ENCODE assay signal across 1 cellular context in the genomic region with DNA sequence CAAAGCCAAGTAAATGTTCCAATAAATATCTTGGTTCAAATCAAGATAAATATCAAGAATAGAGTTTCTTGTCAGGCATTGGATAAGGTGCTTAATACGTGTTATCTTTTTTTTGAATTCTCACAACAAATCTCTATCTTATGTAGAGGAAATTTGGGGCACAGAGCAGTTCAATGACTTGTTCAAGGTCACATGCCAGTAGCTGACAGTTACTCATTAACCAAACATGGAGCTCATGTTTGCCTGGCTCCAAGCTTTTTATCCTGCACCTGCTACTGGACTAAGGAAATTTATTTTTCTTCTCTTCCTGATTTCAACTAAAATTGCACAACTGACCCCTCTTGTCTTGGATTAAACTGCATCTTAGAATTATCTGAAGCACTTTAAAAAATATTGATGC.
TF ChIP-seq lines count a peak whose summit lies in the region.

No MANE protein-coding gene starts in this region.

TF ChIP-seq in HepG2, 621 proteins besides CTCF, POLR2A, EP300 and RAD21 (continued from another document and continues in another):
- TF ChIP-seq, protein P1, sequence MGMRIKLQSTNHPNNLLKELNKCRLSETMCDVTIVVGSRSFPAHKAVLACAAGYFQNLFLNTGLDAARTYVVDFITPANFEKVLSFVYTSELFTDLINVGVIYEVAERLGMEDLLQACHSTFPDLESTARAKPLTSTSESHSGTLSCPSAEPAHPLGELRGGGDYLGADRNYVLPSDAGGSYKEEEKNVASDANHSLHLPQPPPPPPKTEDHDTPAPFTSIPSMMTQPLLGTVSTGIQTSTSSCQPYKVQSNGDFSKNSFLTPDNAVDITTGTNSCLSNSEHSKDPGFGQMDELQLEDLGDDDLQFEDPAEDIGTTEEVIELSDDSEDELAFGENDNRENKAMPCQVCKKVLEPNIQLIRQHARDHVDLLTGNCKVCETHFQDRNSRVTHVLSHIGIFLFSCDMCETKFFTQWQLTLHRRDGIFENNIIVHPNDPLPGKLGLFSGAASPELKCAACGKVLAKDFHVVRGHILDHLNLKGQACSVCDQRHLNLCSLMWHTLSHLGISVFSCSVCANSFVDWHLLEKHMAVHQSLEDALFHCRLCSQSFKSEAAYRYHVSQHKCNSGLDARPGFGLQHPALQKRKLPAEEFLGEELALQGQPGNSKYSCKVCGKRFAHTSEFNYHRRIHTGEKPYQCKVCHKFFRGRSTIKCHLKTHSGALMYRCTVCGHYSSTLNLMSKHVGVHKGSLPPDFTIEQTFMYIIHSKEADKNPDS (CRISPR knock-in tag; IDR thresholded peaks at IDR 0.05), result no peak
- TF ChIP-seq, protein P2, sequence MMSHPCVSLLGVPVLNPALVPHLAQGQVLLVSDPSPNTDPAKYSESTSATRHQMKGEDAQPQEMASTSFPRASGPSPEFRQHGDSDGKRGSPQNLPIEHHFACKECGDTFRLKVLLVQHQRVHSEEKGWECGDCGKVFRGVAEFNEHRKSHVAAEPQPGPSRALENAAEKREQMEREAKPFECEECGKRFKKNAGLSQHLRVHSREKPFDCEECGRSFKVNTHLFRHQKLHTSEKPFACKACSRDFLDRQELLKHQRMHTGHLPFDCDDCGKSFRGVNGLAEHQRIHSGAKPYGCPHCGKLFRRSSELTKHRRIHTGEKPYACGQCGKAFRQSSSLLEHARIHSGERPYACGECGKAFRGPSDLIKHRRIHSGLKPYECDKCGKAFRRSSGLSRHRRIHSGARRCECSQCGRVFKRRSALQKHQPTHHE (CRISPR knock-in tag; IDR thresholded peaks at IDR 0.05; ENCODE audit: borderline replicate concordance), result no peak
- TF ChIP-seq HNRNPUL1 (IDR thresholded peaks at IDR 0.05; ENCODE audit: low read depth, low read length) (peak; percentile 85), ARNT (IDR thresholded peaks at IDR 0.05) (no peak), RXRB (CRISPR knock-in tag; IDR thresholded peaks at IDR 0.05; ENCODE audit: borderline replicate concordance) (0 out of 2 replicates have a peak, but pooled peaks have one; percentile 57), POGZ (CRISPR knock-in tag; IDR thresholded peaks at IDR 0.05) (peak; percentile 33; the same call in 1 of the 2 replicates), ATF1 (CRISPR knock-in tag; IDR thresholded peaks at IDR 0.05) (0 out of 2 replicates have a peak, but pooled peaks have one; percentile 15), ZNF256 (CRISPR knock-in tag; conservative IDR thresholded peaks at IDR 0.05) (no peak), ZNF569 (CRISPR knock-in tag; IDR thresholded peaks at IDR 0.05; ENCODE audit: borderline replicate concordance) (no peak), TBP (CRISPR knock-in tag; IDR thresholded peaks at IDR 0.05) (no peak), NR1H2 (CRISPR knock-in tag; IDR thresholded peaks at IDR 0.05; ENCODE audit: borderline replicate concordance, low read depth) (no peak), MATR3 (CRISPR knock-in tag; IDR thresholded peaks at IDR 0.05) (no peak), ZNF761 (CRISPR knock-in tag; conservative IDR thresholded peaks at IDR 0.05) (no peak), ONECUT2 (CRISPR knock-in tag; IDR thresholded peaks at IDR 0.05) (no peak), KMT2B (CRISPR knock-in tag; IDR thresholded peaks at IDR 0.05) (no peak), MIER2 (CRISPR knock-in tag; IDR thresholded peaks at IDR 0.05) (no peak), ZC3H4 (CRISPR knock-in tag; IDR thresholded peaks at IDR 0.05; ENCODE audit: borderline replicate concordance) (no peak), IKZF1 (IDR thresholded peaks at IDR 0.05) (no peak), ZFP90 (CRISPR knock-in tag; IDR thresholded peaks at IDR 0.05; ENCODE audit: borderline replicate concordance) (no peak), HNRNPLL (IDR thresholded peaks at IDR 0.05; ENCODE audit: low read depth, low read length, poor library complexity, severe bottlenecking) (no peak), SOX13 (IDR thresholded peaks at IDR 0.05) (no peak), SOX13 (CRISPR knock-in tag; conservative IDR thresholded peaks at IDR 0.05 in 1 of 2, IDR thresholded peaks at IDR 0.05 in 1 of 2) (peak in 1 of 2 experiments; percentile 40; a peak in 1 of 4 replicates), LCORL (IDR thresholded peaks at IDR 0.05) (no peak), LCORL (CRISPR knock-in tag; IDR thresholded peaks at IDR 0.05) (0 out of 2 replicates have a peak, but pooled peaks have one; percentile 17), YY1 (IDR thresholded peaks at IDR 0.05; ENCODE audit: insufficient read depth, insufficient replicate concordance, low read depth, low read length) (no peak), ZMYM4 (CRISPR knock-in tag; IDR thresholded peaks at IDR 0.05) (peak; percentile 72), ZFP36 (IDR thresholded peaks at IDR 0.05; ENCODE audit: borderline replicate concordance, low read depth, low read length, partially characterized antibody) (no peak), MAZ (IDR thresholded peaks at IDR 0.05; ENCODE audit: borderline replicate concordance, low read depth, low read length) (no peak), MAZ (CRISPR knock-in tag; IDR thresholded peaks at IDR 0.05; ENCODE audit: low read depth) (no peak), ZNF101 (CRISPR knock-in tag; IDR thresholded peaks at IDR 0.05; ENCODE audit: borderline replicate concordance, low read depth) (no peak), GATAD1 (CRISPR knock-in tag; IDR thresholded peaks at IDR 0.05) (no peak)
- TF ChIP-seq, protein P3, sequence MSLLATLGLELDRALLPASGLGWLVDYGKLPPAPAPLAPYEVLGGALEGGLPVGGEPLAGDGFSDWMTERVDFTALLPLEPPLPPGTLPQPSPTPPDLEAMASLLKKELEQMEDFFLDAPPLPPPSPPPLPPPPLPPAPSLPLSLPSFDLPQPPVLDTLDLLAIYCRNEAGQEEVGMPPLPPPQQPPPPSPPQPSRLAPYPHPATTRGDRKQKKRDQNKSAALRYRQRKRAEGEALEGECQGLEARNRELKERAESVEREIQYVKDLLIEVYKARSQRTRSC (CRISPR knock-in tag; IDR thresholded peaks at IDR 0.05; ENCODE audit: low read depth), result no peak
- TF ChIP-seq, protein P4, sequence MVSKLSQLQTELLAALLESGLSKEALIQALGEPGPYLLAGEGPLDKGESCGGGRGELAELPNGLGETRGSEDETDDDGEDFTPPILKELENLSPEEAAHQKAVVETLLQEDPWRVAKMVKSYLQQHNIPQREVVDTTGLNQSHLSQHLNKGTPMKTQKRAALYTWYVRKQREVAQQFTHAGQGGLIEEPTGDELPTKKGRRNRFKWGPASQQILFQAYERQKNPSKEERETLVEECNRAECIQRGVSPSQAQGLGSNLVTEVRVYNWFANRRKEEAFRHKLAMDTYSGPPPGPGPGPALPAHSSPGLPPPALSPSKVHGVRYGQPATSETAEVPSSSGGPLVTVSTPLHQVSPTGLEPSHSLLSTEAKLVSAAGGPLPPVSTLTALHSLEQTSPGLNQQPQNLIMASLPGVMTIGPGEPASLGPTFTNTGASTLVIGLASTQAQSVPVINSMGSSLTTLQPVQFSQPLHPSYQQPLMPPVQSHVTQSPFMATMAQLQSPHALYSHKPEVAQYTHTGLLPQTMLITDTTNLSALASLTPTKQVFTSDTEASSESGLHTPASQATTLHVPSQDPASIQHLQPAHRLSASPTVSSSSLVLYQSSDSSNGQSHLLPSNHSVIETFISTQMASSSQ (IDR thresholded peaks at IDR 0.05; ENCODE audit: low read depth), result peak; percentile 89
- TF ChIP-seq, protein P4 (CRISPR knock-in tag; IDR thresholded peaks at IDR 0.05; ENCODE audit: borderline replicate concordance), result peak; percentile 90; the same call in 1 of the 2 replicates
- TF ChIP-seq, protein P5, sequence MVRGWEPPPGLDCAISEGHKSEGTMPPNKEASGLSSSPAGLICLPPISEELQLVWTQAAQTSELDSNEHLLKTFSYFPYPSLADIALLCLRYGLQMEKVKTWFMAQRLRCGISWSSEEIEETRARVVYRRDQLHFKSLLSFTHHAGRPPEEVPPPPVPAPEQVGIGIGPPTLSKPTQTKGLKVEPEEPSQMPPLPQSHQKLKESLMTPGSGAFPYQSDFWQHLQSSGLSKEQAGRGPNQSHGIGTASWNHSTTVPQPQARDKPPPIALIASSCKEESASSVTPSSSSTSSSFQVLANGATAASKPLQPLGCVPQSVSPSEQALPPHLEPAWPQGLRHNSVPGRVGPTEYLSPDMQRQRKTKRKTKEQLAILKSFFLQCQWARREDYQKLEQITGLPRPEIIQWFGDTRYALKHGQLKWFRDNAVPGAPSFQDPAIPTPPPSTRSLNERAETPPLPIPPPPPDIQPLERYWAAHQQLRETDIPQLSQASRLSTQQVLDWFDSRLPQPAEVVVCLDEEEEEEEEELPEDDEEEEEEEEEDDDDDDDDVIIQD (CRISPR knock-in tag; IDR thresholded peaks at IDR 0.05; ENCODE audit: low read depth), result peak; percentile 18; the same call in 1 of the 2 replicates
- TF ChIP-seq, protein P6, sequence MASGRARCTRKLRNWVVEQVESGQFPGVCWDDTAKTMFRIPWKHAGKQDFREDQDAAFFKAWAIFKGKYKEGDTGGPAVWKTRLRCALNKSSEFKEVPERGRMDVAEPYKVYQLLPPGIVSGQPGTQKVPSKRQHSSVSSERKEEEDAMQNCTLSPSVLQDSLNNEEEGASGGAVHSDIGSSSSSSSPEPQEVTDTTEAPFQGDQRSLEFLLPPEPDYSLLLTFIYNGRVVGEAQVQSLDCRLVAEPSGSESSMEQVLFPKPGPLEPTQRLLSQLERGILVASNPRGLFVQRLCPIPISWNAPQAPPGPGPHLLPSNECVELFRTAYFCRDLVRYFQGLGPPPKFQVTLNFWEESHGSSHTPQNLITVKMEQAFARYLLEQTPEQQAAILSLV (CRISPR knock-in tag; IDR thresholded peaks at IDR 0.05; ENCODE audit: borderline replicate concordance), result no peak
- TF ChIP-seq, protein P7, sequence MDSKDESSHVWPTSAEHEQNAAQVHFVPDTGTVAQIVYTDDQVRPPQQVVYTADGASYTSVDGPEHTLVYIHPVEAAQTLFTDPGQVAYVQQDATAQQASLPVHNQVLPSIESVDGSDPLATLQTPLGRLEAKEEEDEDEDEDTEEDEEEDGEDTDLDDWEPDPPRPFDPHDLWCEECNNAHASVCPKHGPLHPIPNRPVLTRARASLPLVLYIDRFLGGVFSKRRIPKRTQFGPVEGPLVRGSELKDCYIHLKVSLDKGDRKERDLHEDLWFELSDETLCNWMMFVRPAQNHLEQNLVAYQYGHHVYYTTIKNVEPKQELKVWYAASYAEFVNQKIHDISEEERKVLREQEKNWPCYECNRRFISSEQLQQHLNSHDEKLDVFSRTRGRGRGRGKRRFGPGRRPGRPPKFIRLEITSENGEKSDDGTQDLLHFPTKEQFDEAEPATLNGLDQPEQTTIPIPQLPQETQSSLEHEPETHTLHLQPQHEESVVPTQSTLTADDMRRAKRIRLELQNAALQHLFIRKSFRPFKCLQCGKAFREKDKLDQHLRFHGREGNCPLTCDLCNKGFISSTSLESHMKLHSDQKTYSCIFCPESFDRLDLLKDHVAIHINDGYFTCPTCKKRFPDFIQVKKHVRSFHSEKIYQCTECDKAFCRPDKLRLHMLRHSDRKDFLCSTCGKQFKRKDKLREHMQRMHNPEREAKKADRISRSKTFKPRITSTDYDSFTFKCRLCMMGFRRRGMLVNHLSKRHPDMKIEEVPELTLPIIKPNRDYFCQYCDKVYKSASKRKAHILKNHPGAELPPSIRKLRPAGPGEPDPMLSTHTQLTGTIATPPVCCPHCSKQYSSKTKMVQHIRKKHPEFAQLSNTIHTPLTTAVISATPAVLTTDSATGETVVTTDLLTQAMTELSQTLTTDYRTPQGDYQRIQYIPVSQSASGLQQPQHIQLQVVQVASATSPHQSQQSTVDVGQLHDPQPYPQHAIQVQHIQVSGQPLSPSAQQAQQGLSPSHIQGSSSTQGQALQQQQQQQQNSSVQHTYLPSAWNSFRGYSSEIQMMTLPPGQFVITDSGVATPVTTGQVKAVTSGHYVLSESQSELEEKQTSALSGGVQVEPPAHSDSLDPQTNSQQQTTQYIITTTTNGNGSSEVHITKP (CRISPR knock-in tag; IDR thresholded peaks at IDR 0.05; ENCODE audit: low read depth), result no peak
- TF ChIP-seq, protein P8, sequence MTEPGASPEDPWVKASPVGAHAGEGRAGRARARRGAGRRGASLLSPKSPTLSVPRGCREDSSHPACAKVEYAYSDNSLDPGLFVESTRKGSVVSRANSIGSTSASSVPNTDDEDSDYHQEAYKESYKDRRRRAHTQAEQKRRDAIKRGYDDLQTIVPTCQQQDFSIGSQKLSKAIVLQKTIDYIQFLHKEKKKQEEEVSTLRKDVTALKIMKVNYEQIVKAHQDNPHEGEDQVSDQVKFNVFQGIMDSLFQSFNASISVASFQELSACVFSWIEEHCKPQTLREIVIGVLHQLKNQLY (CRISPR knock-in tag; IDR thresholded peaks at IDR 0.05), result no peak
- TF ChIP-seq, protein P9, sequence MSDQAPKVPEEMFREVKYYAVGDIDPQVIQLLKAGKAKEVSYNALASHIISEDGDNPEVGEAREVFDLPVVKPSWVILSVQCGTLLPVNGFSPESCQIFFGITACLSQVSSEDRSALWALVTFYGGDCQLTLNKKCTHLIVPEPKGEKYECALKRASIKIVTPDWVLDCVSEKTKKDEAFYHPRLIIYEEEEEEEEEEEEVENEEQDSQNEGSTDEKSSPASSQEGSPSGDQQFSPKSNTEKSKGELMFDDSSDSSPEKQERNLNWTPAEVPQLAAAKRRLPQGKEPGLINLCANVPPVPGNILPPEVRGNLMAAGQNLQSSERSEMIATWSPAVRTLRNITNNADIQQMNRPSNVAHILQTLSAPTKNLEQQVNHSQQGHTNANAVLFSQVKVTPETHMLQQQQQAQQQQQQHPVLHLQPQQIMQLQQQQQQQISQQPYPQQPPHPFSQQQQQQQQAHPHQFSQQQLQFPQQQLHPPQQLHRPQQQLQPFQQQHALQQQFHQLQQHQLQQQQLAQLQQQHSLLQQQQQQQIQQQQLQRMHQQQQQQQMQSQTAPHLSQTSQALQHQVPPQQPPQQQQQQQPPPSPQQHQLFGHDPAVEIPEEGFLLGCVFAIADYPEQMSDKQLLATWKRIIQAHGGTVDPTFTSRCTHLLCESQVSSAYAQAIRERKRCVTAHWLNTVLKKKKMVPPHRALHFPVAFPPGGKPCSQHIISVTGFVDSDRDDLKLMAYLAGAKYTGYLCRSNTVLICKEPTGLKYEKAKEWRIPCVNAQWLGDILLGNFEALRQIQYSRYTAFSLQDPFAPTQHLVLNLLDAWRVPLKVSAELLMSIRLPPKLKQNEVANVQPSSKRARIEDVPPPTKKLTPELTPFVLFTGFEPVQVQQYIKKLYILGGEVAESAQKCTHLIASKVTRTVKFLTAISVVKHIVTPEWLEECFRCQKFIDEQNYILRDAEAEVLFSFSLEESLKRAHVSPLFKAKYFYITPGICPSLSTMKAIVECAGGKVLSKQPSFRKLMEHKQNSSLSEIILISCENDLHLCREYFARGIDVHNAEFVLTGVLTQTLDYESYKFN (CRISPR knock-in tag; conservative IDR thresholded peaks at IDR 0.05), result peak; percentile 69
